In genomic region chr13:101150998-101151397, GRCh38 we compare ENCODE assay signal across 12 cellular contexts.
DNase-seq lines count a peak whose midpoint lies in the region; ATAC-seq, FAIRE-seq and TF ChIP-seq lines count a peak whose summit lies in the region.
"Had no signal": no experiment of that assay in that cellular context is flagged by ENCODE, and none has a peak within 500 bp of the region (broad histone marks: within the 10 kb centered on the region; RNA-seq: fewer than 3 reads in every experiment).

No MANE protein-coding gene starts in this region.

- intact Hi-C loops in GM12878 (cut with micrococcal nuclease; ENCODE audit: unreplicated experiment), result loop anchor here (5.0 kb wide), 1 partner anchor 146 kb away; no protein-coding TSS in a partner anchor

- 9% methylated on average over 7 of the region's 7 CpGs for WGBS in GM12878 (ENCODE audit: insufficient coverage, insufficient replicate concordance, low lambda C conversion rate, missing lambda C conversion rate)
- WGBS in mesenchymal stem cell, result 30% methylated on average over 6 of the region's 7 CpGs
- WGBS in small intestine, 3 donors, result 35 to 38% (median 36%) methylated on average over 7 of the region's 7 CpGs

- H2BK15ac ChIP-seq in mesenchymal stem cell (ENCODE audit: low read depth, poor library complexity, severe bottlenecking), result no peak overlapping the region

- in situ Hi-C loops in GM12878 (cut with MboI), result no loop called here

- H3K23ac ChIP-seq in mesenchymal stem cell (ENCODE audit: low read length in 2 of 2), result no peak overlapping the region

- no peak overlapping the region for H4K8ac ChIP-seq in mesenchymal stem cell (ENCODE audit: low read length)

- no TSS peak for BruUV-seq in GM12878 (replicated peaks; lab: Mats Ljungman, UMichigan)

- no peaks in the 10 kb centered on the region for H3K79me2 ChIP-seq in ACC112 (ENCODE audit: control insufficient read depth, insufficient read depth, low read length, unreplicated experiment)
- H3K79me2 ChIP-seq in GM12878 (ENCODE audit: control insufficient read depth, insufficient read depth, low read length), result no peaks in the 10 kb centered on the region

- SMC1A ChIA-PET in GM12878 (lab: Charles Lee; ENCODE audit: uncharacterized antibody, unreplicated experiment), result interaction anchor here (1.2 kb wide), 1 partner anchor 31 kb away, joined by 3 read pairs; no protein-coding TSS in a partner anchor

- H3K36me3 ChIP-seq in ACC112 (ENCODE audit: insufficient read depth, low read length) (no peaks in the 10 kb centered on the region), GM12878 (ENCODE audit: control insufficient read depth in 2 of 2, insufficient read depth in 2 of 2, low read length in 1 of 2) (no peaks in the 10 kb centered on the region), mesenchymal stem cell (ENCODE audit: control insufficient read depth in 1 of 2, insufficient read depth in 2 of 2, low read depth in 1 of 2, low read length in 2 of 2) (no peaks in the 10 kb centered on the region), small intestine (ENCODE audit: control insufficient read depth in 2 of 2, insufficient read depth in 2 of 2, low read length in 2 of 2) (no peaks in the 10 kb centered on the region)

- H3K27me3 ChIP-seq in ACC112 (ENCODE audit: insufficient read depth, low read length) (no peaks in the 10 kb centered on the region), GM12878 (replicated peaks in 1 of 2; ENCODE audit: control insufficient read depth in 2 of 2, insufficient read depth in 2 of 2, low read length in 1 of 2) (peaks cover 0 to 2% of the 10 kb centered on the region in 2 experiments; a peak in 1 of 4 replicates), mesenchymal stem cell (ENCODE audit: control insufficient read depth in 1 of 2, insufficient read depth in 1 of 2, low read length in 2 of 2) (no peaks in the 10 kb centered on the region), small intestine (ENCODE audit: control insufficient read depth in 2 of 2, insufficient read depth in 2 of 2, low read length in 2 of 2) (no peaks in the 10 kb centered on the region)

- no peak overlapping the region for H2BK5ac ChIP-seq in mesenchymal stem cell (ENCODE audit: low read depth, low read length, poor library complexity, severe bottlenecking)

- TF ChIP-seq CTCF in GM12878 (IDR thresholded peaks at IDR 0.05 in 2 of 3, conservative IDR thresholded peaks at IDR 0.05 in 1 of 3; ENCODE audit: control insufficient read depth in 2 of 3, extremely low read depth in 1 of 3, insufficient read depth in 1 of 3, low read depth in 3 of 3, low read length in 3 of 3), result no peak

- TF ChIP-seq EP300 in GM12878 (IDR thresholded peaks at IDR 0.05; ENCODE audit: borderline replicate concordance in 1 of 2, control insufficient read depth in 1 of 2, low read depth in 2 of 2, low read length in 2 of 2), result no peak

- no peaks in the 10 kb centered on the region for H3K79me1 ChIP-seq in mesenchymal stem cell (replicated peaks; ENCODE audit: low read length, poor library complexity, severe bottlenecking)

- POLR2A ChIA-PET in GM12878 (lab: Charles Lee), result no interaction called here

- H4K91ac ChIP-seq in mesenchymal stem cell (ENCODE audit: low read length), result no peak overlapping the region

- no peak overlapping the region for H3K4me2 ChIP-seq in GM12878 (ENCODE audit: control insufficient read depth, insufficient read depth)
- H3K4me2 ChIP-seq in mesenchymal stem cell (ENCODE audit: low read length, poor library complexity, severe bottlenecking), result no peak overlapping the region

- FAIRE-seq in GM12878 (lab: Jason Lieb, UNC) (no peak), small intestine (lab: Jason Lieb, UNC) (no peak)
- FAIRE-seq: G401.6 had no signal

- no peak for TF ChIP-seq POLR2A in GM12878 (IDR thresholded peaks at IDR 0.05; ENCODE audit: low read depth, low read length)

- H4K20me1 ChIP-seq in GM12878 (ENCODE audit: control insufficient read depth, insufficient read depth), result no peaks in the 10 kb centered on the region

- H3K4me1 ChIP-seq in ACC112 (ENCODE audit: control insufficient read depth, insufficient read depth, low read length, unreplicated experiment) (peaks cover 15% of the 10 kb centered on the region), GM12878 (ENCODE audit: control insufficient read depth, insufficient read depth, low read length) (no peaks in the 10 kb centered on the region), mesenchymal stem cell (ENCODE audit: control insufficient read depth, insufficient read depth, low read depth, low read length) (peaks cover 3% of the 10 kb centered on the region), small intestine (ENCODE audit: control insufficient read depth in 2 of 2, insufficient read depth in 1 of 2, low read depth in 1 of 2, low read length in 1 of 2) (no peaks in the 10 kb centered on the region)

- H3K14ac ChIP-seq in mesenchymal stem cell (ENCODE audit: low read length in 2 of 2), result no peak overlapping the region

- peak overlapping the region; percentile 54 for H3K4me3 ChIP-seq in ACC112 (ENCODE audit: low read depth, low read length)
- no peak overlapping the region for H3K4me3 ChIP-seq in GM12878
- peak overlapping the region in 1 of 2 experiments; percentile 46 for H3K4me3 ChIP-seq in mesenchymal stem cell (ENCODE audit: insufficient read depth in 1 of 2, low read depth in 1 of 2, low read length in 2 of 2)
- H3K4me3 ChIP-seq in small intestine (ENCODE audit: low read depth in 1 of 2, low read length in 2 of 2), result no peak overlapping the region

- DNase-seq in LHCN-M2 (ENCODE audit: low read depth), result peak; percentile 76
- DNase-seq in GM12878 (ENCODE audit: low read depth, low spot score), result no peak
- peak; percentile 4 for DNase-seq in mesenchymal stem cell
- DNase-seq in effector CD8-positive, alpha-beta T cell (lab: John Stamatoyannopoulos, UW), result no peak
- no peak for DNase-seq in mucosa of gallbladder (ENCODE audit: low spot score)
- DNase-seq in small intestine, result no peak
- DNase-seq: activated CD4-positive, alpha-beta T cell treated with anti-CD3 and anti-CD28 coated beads for 36 hours; KBM-7; natural killer cell had no signal

- H2BK12ac ChIP-seq in mesenchymal stem cell (ENCODE audit: low read length in 2 of 2), result no peak overlapping the region

- H3K9me3 ChIP-seq in GM12878 (replicated peaks; ENCODE audit: control insufficient read depth, insufficient read depth, low read length) (no peaks in the 10 kb centered on the region), mesenchymal stem cell (ENCODE audit: control insufficient read depth, low read length) (no peaks in the 10 kb centered on the region), small intestine (ENCODE audit: control insufficient read depth, low read depth) (no peaks in the 10 kb centered on the region)

- H3K9ac ChIP-seq in GM12878 (ENCODE audit: control insufficient read depth, insufficient read depth, low read length), result no peak overlapping the region
- H3K9ac ChIP-seq in mesenchymal stem cell (ENCODE audit: low read length), result peak overlapping the region; percentile 34

- RAD21 ChIA-PET in GM12878 (lab: Charles Lee; ENCODE audit: unreplicated experiment), result no interaction called here

- no peak overlapping the region for H3K18ac ChIP-seq in mesenchymal stem cell (ENCODE audit: low read depth in 1 of 2, low read length in 2 of 2)

- no peak overlapping the region for H2AK5ac ChIP-seq in mesenchymal stem cell (ENCODE audit: low read length, severe bottlenecking)

- no peak for TF ChIP-seq RAD21 in GM12878 (IDR thresholded peaks at IDR 0.05; ENCODE audit: insufficient read depth, low read depth, low read length)

- CTCF ChIA-PET in GM12878 (lab: Yijun Ruan, JAX), result interaction anchor here (1.3 kb wide), 1 partner anchor 1405 kb away, joined by 5 read pairs; no protein-coding TSS in a partner anchor

- no peak overlapping the region for H2BK120ac ChIP-seq in mesenchymal stem cell (ENCODE audit: low read depth, low read length)

- H3K27ac ChIP-seq in ACC112 (ENCODE audit: low read depth, low read length) (no peak overlapping the region), GM12878 (ENCODE audit: control insufficient read depth, insufficient read depth) (no peak overlapping the region), mesenchymal stem cell (ENCODE audit: low read length, poor library complexity, severe bottlenecking) (no peak overlapping the region), small intestine (ENCODE audit: low read depth in 1 of 2, low read length in 1 of 2) (no peak overlapping the region)

- H2AFZ ChIP-seq in ACC112 (ENCODE audit: low read length, unreplicated experiment) (peak overlapping the region; percentile 84), GM12878 (ENCODE audit: control insufficient read depth, low read depth, low read length) (no peak overlapping the region), mesenchymal stem cell (ENCODE audit: low read depth, low read length) (no peak overlapping the region)

- ATAC-seq in GM12878 (peak; percentile 24; the same call in 1 of the 3 replicates), GM21723 (IDR thresholded peaks at IDR 0.05; ENCODE audit: unreplicated experiment) (no peak)
- ATAC-seq: activated CD4-positive, alpha-beta T cell treated with anti-CD3 and anti-CD28 coated beads for 36 hours; natural killer cell had no signal

- H3K4ac ChIP-seq in mesenchymal stem cell (ENCODE audit: low read depth in 1 of 2, low read length in 2 of 2), result no peak overlapping the region

TF ChIP-seq in GM12878, 131 proteins besides CTCF, POLR2A, EP300 and RAD21 (continues in another document):
- TF ChIP-seq TARDBP (IDR thresholded peaks at IDR 0.05; ENCODE audit: borderline replicate concordance), result no peak
- TF ChIP-seq CBX3 (IDR thresholded peaks at IDR 0.05; ENCODE audit: borderline replicate concordance, low read depth), result no peak
- TF ChIP-seq PBX3 (IDR thresholded peaks at IDR 0.05; ENCODE audit: insufficient replicate concordance, low read depth, low read length), result no peak
- no peak for TF ChIP-seq SPI1 (IDR thresholded peaks at IDR 0.05; ENCODE audit: borderline replicate concordance, insufficient read depth, low read depth, low read length)
- no peak for TF ChIP-seq IKZF2 (IDR thresholded peaks at IDR 0.05)

Comparison
In these comparisons a context has a peak if more than half of its experiments do, and no peak if none do; other contexts are left out.
1. DNase-seq: peak in LHCN-M2 (single experiment) and mesenchymal stem cell (single experiment); none in GM12878 (single experiment), effector CD8-positive, alpha-beta T cell (single experiment), mucosa of gallbladder (single experiment) and small intestine (single experiment).